ENCODE assay signal across 8 cellular contexts in the genomic region with DNA sequence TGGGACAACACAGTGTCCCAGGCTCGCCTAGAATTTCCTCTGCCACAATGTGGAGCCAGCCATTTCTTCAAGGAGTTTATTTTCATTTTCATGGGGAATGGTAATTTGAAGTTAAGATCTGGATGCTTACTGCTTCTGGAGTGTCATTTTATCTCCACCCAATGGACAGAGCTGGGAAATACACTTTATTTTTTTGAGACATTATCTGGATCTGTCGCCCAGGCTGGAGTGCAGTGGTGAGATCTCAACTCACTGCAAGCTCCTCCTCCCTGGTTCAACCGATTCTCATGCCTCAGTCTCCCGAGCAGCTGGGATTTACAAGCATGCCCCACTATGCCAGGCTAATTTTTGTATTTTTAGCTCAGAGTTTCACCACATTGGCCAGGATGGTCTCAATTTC. TPM values are rescaled to one million over a fixed set of nuclear protein-coding genes. Genes with fewer than 3 reads are reported as not detected.
DNase-seq lines count a peak whose midpoint lies in the region; ATAC-seq and TF ChIP-seq lines count a peak whose summit lies in the region.

No MANE protein-coding gene starts in this region.

- H3K9me3 Mint-ChIP-seq in activated CD4-positive, alpha-beta T cell treated with anti-CD3 and anti-CD28 coated beads, Interleukin-2, amount 10 ng/mL, durations not matched to agents 24 days and 14 days: peaks cover 5% of the 10 kb centered on the region

- WGBS in ovary, 3 donors: 1 to 3% (median 1%) methylated on average over 4 of the region's 4 CpGs

- peak overlapping the region; percentile 27 for H3K4me3 Mint-ChIP-seq in activated CD4-positive, alpha-beta T cell treated with anti-CD3 and anti-CD28 coated beads, Interleukin-2, amount 10 ng/mL, durations not matched to agents 24 days and 14 days

- H3K36me3 ChIP-seq in Karpas-422 (ENCODE audit: insufficient read depth, low read length) (no peaks in the 10 kb centered on the region), ovary (no peaks in the 10 kb centered on the region)

- no peak for TF ChIP-seq EP300 in ovary (IDR thresholded peaks at IDR 0.05)

- intact Hi-C loops in activated CD4-positive, alpha-beta T cell treated with anti-CD3 and anti-CD28 coated beads, Interleukin-2, amount 10 ng/mL, durations not matched to agents 24 days and 14 days (cut with micrococcal nuclease): loop anchor here (1.0 to 5.0 kb wide), 5 partner anchors 49 to 376 kb away; no protein-coding TSS in a partner anchor
- intact Hi-C loops in ovary (cut with DNase I): loop anchor here (2.0 to 10.0 kb wide), 5 partner anchors 284 to 394 kb away; no protein-coding TSS in a partner anchor

- no peaks in the 10 kb centered on the region for H3K79me2 ChIP-seq in Karpas-422 (ENCODE audit: low read length)

- H3K27me3 ChIP-seq in Karpas-422 (ENCODE audit: low read length) (no peaks in the 10 kb centered on the region), ovary (no peaks in the 10 kb centered on the region)

- no peak for TF ChIP-seq POLR2A in ovary (IDR thresholded peaks at IDR 0.05)

- H3K9ac ChIP-seq in Karpas-422 (ENCODE audit: low read length): no peak overlapping the region

- H3K4me1 Mint-ChIP-seq in activated CD4-positive, alpha-beta T cell treated with anti-CD3 and anti-CD28 coated beads, Interleukin-2, amount 10 ng/mL, durations not matched to agents 24 days and 14 days: peaks cover 36% of the 10 kb centered on the region

- H3K4me1 ChIP-seq in Karpas-422 (ENCODE audit: low read length) (peaks cover 13% of the 10 kb centered on the region), ovary (ENCODE audit: insufficient read depth) (peaks cover 3% of the 10 kb centered on the region)

- H3K9me3 ChIP-seq in Karpas-422 (ENCODE audit: low read length) (no peaks in the 10 kb centered on the region), ovary (no peaks in the 10 kb centered on the region)

- peak; percentile 77 for ATAC-seq in GM18517 (IDR thresholded peaks at IDR 0.05; ENCODE audit: unreplicated experiment)

- H2AFZ ChIP-seq in Karpas-422 (ENCODE audit: low read length): no peak overlapping the region

- no peak overlapping the region for H3K4me2 ChIP-seq in Karpas-422 (ENCODE audit: low read depth, low read length, poor library complexity, severe bottlenecking)

- H3K27ac Mint-ChIP-seq in activated CD4-positive, alpha-beta T cell treated with anti-CD3 and anti-CD28 coated beads, Interleukin-2, amount 10 ng/mL, durations not matched to agents 24 days and 14 days: peak overlapping the region; percentile 35

- no peaks in the 10 kb centered on the region for H4K20me1 ChIP-seq in Karpas-422 (ENCODE audit: insufficient read depth, low read depth, low read length)

- TF ChIP-seq CTCF in ovary (IDR thresholded peaks at IDR 0.05): peak in 2 of 3 donors; percentile 63 to 67

- DNase-seq in COLO829 (ENCODE audit: low spot score): peak; percentile 51
- DNase-seq in Karpas-422: peak; percentile 65
- peak; percentile 72 for DNase-seq in activated CD4-positive, alpha-beta T cell treated with anti-CD3 and anti-CD28 coated beads, Interleukin-2, amount 10 ng/mL, durations not matched to agents 24 days and 14 days
- DNase-seq in globus pallidus (ENCODE audit: low spot score): peak; percentile 83
- DNase-seq in ovary: peak in 1 of 5 donors; percentile 26
- no peak for DNase-seq in ureter (ENCODE audit: low spot score)
- no peak for DNase-seq in 8988T

- no peak overlapping the region for H3K27ac ChIP-seq in Karpas-422 (ENCODE audit: low read length)
- no peak overlapping the region for H3K27ac ChIP-seq in ovary

- H3K4me3 ChIP-seq in Karpas-422 (ENCODE audit: low read length): no peak overlapping the region
- H3K4me3 ChIP-seq in ovary: no peak overlapping the region

- no peaks in the 10 kb centered on the region for H3K9me2 ChIP-seq in Karpas-422 (replicated peaks; ENCODE audit: insufficient read depth, low read length)

- H3K36me3 Mint-ChIP-seq in activated CD4-positive, alpha-beta T cell treated with anti-CD3 and anti-CD28 coated beads, Interleukin-2, amount 10 ng/mL, durations not matched to agents 24 days and 14 days (ENCODE audit: low read depth): peaks cover 2% of the 10 kb centered on the region

- peaks cover under 1% of the 10 kb centered on the region for H3K27me3 Mint-ChIP-seq in activated CD4-positive, alpha-beta T cell treated with anti-CD3 and anti-CD28 coated beads, Interleukin-2, amount 10 ng/mL, durations not matched to agents 24 days and 14 days

RNA-seq across cellular contexts. Expression of gene THG1L, which starts 12.7 kb away (rescaled TPM):
- total RNA-seq in Karpas-422 (2014; rRNA removed; shearing (Covaris generic); ENCODE audit: low replicate concordance): 18.6 and 25.1 TPM in 2 replicates
- 25.0 and 26.7 TPM in 2 replicates for total RNA-seq in activated CD4-positive, alpha-beta T cell treated with anti-CD3 and anti-CD28 coated beads, Interleukin-2, amount 10 ng/mL, durations not matched to agents 24 days and 14 days
- 10 to 100 TPM in 6 of 7 donors, 1 to 10 TPM in 1; 8.9 to 16.5 (median 14.3) TPM for total RNA-seq in ovary
- 10 to 100 TPM; 11.4 to 23.6 TPM for polyA plus RNA-seq in ovary
- total RNA-seq in ureter: 12.1 TPM

RNA-seq across cellular contexts. Expression of gene LSM11, which starts 25.0 kb away (rescaled TPM):
- total RNA-seq in Karpas-422 (2014; rRNA removed; shearing (Covaris generic); ENCODE audit: low replicate concordance): 5.7 and 6.5 TPM in 2 replicates
- total RNA-seq in activated CD4-positive, alpha-beta T cell treated with anti-CD3 and anti-CD28 coated beads, Interleukin-2, amount 10 ng/mL, durations not matched to agents 24 days and 14 days: 8.6 and 9.2 TPM in 2 replicates
- total RNA-seq in ovary (1 to 10 TPM; 2.4 to 6.0 (median 5.1) TPM), ureter (3.6 TPM)
- polyA plus RNA-seq in ovary: 1 to 10 TPM; 2.9 to 5.5 TPM

RNA-seq across cellular contexts. Expression of gene C5orf52, which starts 47.2 kb away (rescaled TPM):
- not detected in 2 replicates for total RNA-seq in Karpas-422 (2014; rRNA removed; shearing (Covaris generic); ENCODE audit: low replicate concordance)
- 0.42 TPM in 1 of 2 replicates, not detected in the other for total RNA-seq in activated CD4-positive, alpha-beta T cell treated with anti-CD3 and anti-CD28 coated beads, Interleukin-2, amount 10 ng/mL, durations not matched to agents 24 days and 14 days
- not detected for total RNA-seq in ovary
- polyA plus RNA-seq in ovary: not detected
- total RNA-seq in ureter: not detected

Comparison
In these comparisons a context has a peak if more than half of its experiments do, and no peak if none do; other contexts are left out.
1. DNase-seq: peak in COLO829 (single experiment), Karpas-422 (single experiment), activated CD4-positive, alpha-beta T cell treated with anti-CD3 and anti-CD28 coated beads, Interleukin-2, amount 10 ng/mL, durations not matched to agents 24 days and 14 days (single experiment) and globus pallidus (single experiment); none in ureter (single experiment) and 8988T (single experiment).